32 cellular contexts compared by ENCODE assay signal in genomic region chr10:132071667-132072066, GRCh38. TPM values are rescaled to one million over a fixed set of nuclear protein-coding genes. Genes with fewer than 3 reads are reported as not detected.
A peak's percentile ranks its signal among the peaks of the same experiment; 100 is the strongest.
DNase-seq lines count a peak whose midpoint lies in the region; ATAC-seq, FAIRE-seq and TF ChIP-seq lines count a peak whose summit lies in the region.
"Had no signal": no experiment of that assay in that cellular context is flagged by ENCODE, and none has a peak within 500 bp of the region (broad histone marks: within the 10 kb centered on the region; RNA-seq: fewer than 3 reads in every experiment).

No MANE protein-coding gene starts in this region.

- ATAC-seq in K562, result no peak
- ATAC-seq: A549; CD8-positive, alpha-beta T cell had no signal

- H2AFZ ChIP-seq in K562 (ENCODE audit: low read depth, low read length), result no peak overlapping the region

- H3K36me3 ChIP-seq in HEK293 (ENCODE audit: control insufficient read depth in 2 of 2, insufficient read depth in 1 of 2, low read length in 2 of 2) (no peaks in the 10 kb centered on the region), K562 (ENCODE audit: control insufficient read depth, insufficient read depth, low read length) (no peaks in the 10 kb centered on the region)
- H3K36me3 ChIP-seq: BE2C; BLaER1; BLaER1 treated with 17β-estradiol and CSF1 and Interleukin-3, amounts not matched to agents 10 nM and 100 nM had no signal

- DNase-seq in K562 (ENCODE audit: extremely low read depth in 1 of 4, low spot score in 3 of 4) (no peak), SHP77 (lab: John Stamatoyannopoulos, UW) (no peak), iPS-NIHi11 (ENCODE audit: low spot score) (no peak)
- DNase-seq: 8988T; ACHN; AML-193; BE2C; C1 segment of cervical spinal cord; Caco-2; Calu3; CD4-positive, alpha-beta memory T cell; CD4-positive, alpha-beta T cell; CD4-positive, CD25-positive, alpha-beta regulatory T cell; CD8-positive, alpha-beta memory T cell; CD8-positive, alpha-beta T cell; COR-L47; DMS 273 treated with DMSO at 0.1 percent for 48 hours; DMS153; DMS53; DMS79; DMS79 treated with DMSO at 0.1 percent for 48 hours; DND-41; EL had no signal

- CTCF ChIA-PET in HEK293 (lab: Yijun Ruan, JAX), result interaction anchor here (0.5 to 0.7 kb wide), 2 partner anchors 47 to 591 kb away, joined by 3 to 5 read pairs; no protein-coding TSS in a partner anchor
- CTCF ChIA-PET in K562 (lab: Yijun Ruan, JAX; ENCODE audit: low intra/inter-chr PET ratio), result no interaction called here

- 0% methylated on average over 2 of the region's 3 CpGs for WGBS in K562 (ENCODE audit: insufficient coverage, low coverage, missing lambda C conversion rate)

- no peaks in the 10 kb centered on the region for H3K79me2 ChIP-seq in K562 (ENCODE audit: control insufficient read depth, insufficient read depth, low read length)

- H3K4me3 ChIP-seq in HEK293 (ENCODE audit: low read depth, low read length) (no peak overlapping the region), K562 (no peak overlapping the region)
- H3K4me3 ChIP-seq: A549; BLaER1; BLaER1 treated with 17β-estradiol and CSF1 and Interleukin-3, amounts not matched to agents 10 nM and 100 nM had no signal

- in situ Hi-C loops in K562 (cut with MboI), result no loop called here

- H3K9ac ChIP-seq in K562 (ENCODE audit: insufficient read depth in 1 of 2, low read depth in 2 of 2, low read length in 2 of 2), result no peak overlapping the region
- H3K9ac ChIP-seq: BLaER1; BLaER1 treated with 17β-estradiol and CSF1 and Interleukin-3, amounts not matched to agents 10 nM and 100 nM had no signal

- no peak for TF ChIP-seq POLR2A in K562 (conservative IDR thresholded peaks at IDR 0.05)

- TF ChIP-seq CTCF in HEK293 (tag by site-specific recombination; IDR thresholded peaks at IDR 0.05), result no peak
- no peak for TF ChIP-seq CTCF in K562 (IDR thresholded peaks at IDR 0.05 in 2 of 3, conservative IDR thresholded peaks at IDR 0.05 in 1 of 3; ENCODE audit: insufficient read depth in 2 of 3, low read depth in 1 of 3, low read length in 3 of 3)

- H3K9me1 ChIP-seq in K562 (ENCODE audit: control insufficient read depth, insufficient read depth, low read length), result no peaks in the 10 kb centered on the region

- H3K4me1 ChIP-seq in HEK293 (ENCODE audit: control insufficient read depth, insufficient read depth, low read length) (no peaks in the 10 kb centered on the region), K562 (replicated peaks in 1 of 2; ENCODE audit: control insufficient read depth in 2 of 2, insufficient read depth in 2 of 2, low read length in 2 of 2) (peaks cover 0 to 4% of the 10 kb centered on the region in 2 experiments; a peak in 2 of 5 replicates)
- H3K4me1 ChIP-seq: BE2C, Caco-2 had no signal

- POLR2A ChIA-PET in HEK293 (lab: Yijun Ruan, JAX) (no interaction called here), K562 (lab: Yijun Ruan, JAX) (interaction anchor here (0.6 kb wide), 1 partner anchor 10 kb away, joined by 3 read pairs; no protein-coding TSS in a partner anchor)

- no peaks in the 10 kb centered on the region for H4K20me1 ChIP-seq in K562 (replicated peaks; ENCODE audit: control insufficient read depth, insufficient read depth, low read length)
- H4K20me1 ChIP-seq: BLaER1; BLaER1 treated with 17β-estradiol and CSF1 and Interleukin-3, amounts not matched to agents 10 nM and 100 nM had no signal

- no peak overlapping the region for H3K4me2 ChIP-seq in K562 (ENCODE audit: insufficient read depth, low read length)
- H3K4me2 ChIP-seq: A549; BLaER1; BLaER1 treated with 17β-estradiol and CSF1 and Interleukin-3, amounts not matched to agents 10 nM and 100 nM had no signal

- no peak for TF ChIP-seq RAD21 in K562 (CRISPR knock-in tag; conservative IDR thresholded peaks at IDR 0.05 in 1 of 2, IDR thresholded peaks at IDR 0.05 in 1 of 2)

- H3K27ac ChIP-seq in HEK293 (ENCODE audit: extremely low read depth, low read depth, low read length), result no peak overlapping the region
- no peak overlapping the region for H3K27ac ChIP-seq in K562 (ENCODE audit: extremely low read depth, low read depth, low read length)
- H3K27ac ChIP-seq: 22Rv1; A549; BLaER1; BLaER1 treated with 17β-estradiol and CSF1 and Interleukin-3, amounts not matched to agents 10 nM and 100 nM; C4-2B had no signal

- no peak for TF ChIP-seq EP300 in K562 (IDR thresholded peaks at IDR 0.05; ENCODE audit: low read length)

- no TSS peak for BruUV-seq in K562 (replicated peaks; lab: Mats Ljungman, UMichigan)

- H3K27me3 ChIP-seq in K562 (ENCODE audit: control insufficient read depth in 2 of 2, insufficient read depth in 2 of 2, low read length in 2 of 2), result peaks cover 4 to 44% of the 10 kb centered on the region in 2 experiments
- H3K27me3 ChIP-seq: BE2C had no signal

- intact Hi-C loops in K562 (cut with micrococcal nuclease), result no loop called here

- no peaks in the 10 kb centered on the region for H3K9me3 ChIP-seq in HEK293 (ENCODE audit: control insufficient read depth, insufficient read depth, low read depth, low read length)
- H3K9me3 ChIP-seq in K562 (replicated peaks; ENCODE audit: control insufficient read depth, insufficient read depth, low read depth, low read length), result no peaks in the 10 kb centered on the region
- H3K9me3 ChIP-seq: A549, BE2C, Caco-2 had no signal

- FAIRE-seq in K562 (lab: Jason Lieb, UNC), result no peak
- FAIRE-seq: A204.1, A549, D721Med had no signal

TF ChIP-seq in HEK293, 187 proteins besides CTCF, POLR2A, EP300 and RAD21:
- TF ChIP-seq ZNF366 (tag by site-specific recombination; conservative IDR thresholded peaks at IDR 0.05) (peak; percentile 72), PRDM1 (tag by site-specific recombination; IDR thresholded peaks at IDR 0.05) (peak; percentile 94), ZNF426 (tag by site-specific recombination; IDR thresholded peaks at IDR 0.05) (no peak)

TF ChIP-seq in K562, 482 proteins besides CTCF, POLR2A, EP300 and RAD21:
- TF ChIP-seq ZNF512 (tag; IDR thresholded peaks at IDR 0.05) (peak; percentile 88), ZNF282 (CRISPR knock-in tag; IDR thresholded peaks at IDR 0.05) (no peak)

RNA-seq across cellular contexts. Expression of gene JAKMIP3, which starts 5.9 kb away (rescaled TPM):
- 0.12 TPM in 1 of 2 replicates, not detected in the other for total RNA-seq in K562 (2011; cell fraction: chromatin; rRNA removed; ENCODE audit: low replicate concordance)
- total RNA-seq in K562 (2011; cell fraction: nucleolus; rRNA removed), result under 0.01 TPM in 1 of 2 replicates, not detected in the other
- total RNA-seq in K562 (2011; cell fraction: nucleoplasm; rRNA removed), result 0.15 TPM in 1 of 2 replicates, not detected in the other
- total RNA-seq in K562 (2014; rRNA removed), result not detected in 2 replicates
- not detected in 2 replicates for total RNA-seq in K562 (2014; rRNA removed; fragmentation: Illumina TruSeq; extraction: Trizol)
- total RNA-seq in K562 (2015; rRNA removed; fragmentation: Illumina TruSeq; extraction: Trizol), result 0.04 TPM in 1 of 2 replicates, not detected in the other
- total RNA-seq in K562 (2021), result not detected in 2 replicates
- polyA plus RNA-seq in K562 (2011; rRNA removed), result 0.01 TPM in 1 of 2 replicates, not detected in the other
- not detected in 2 replicates for polyA plus RNA-seq in K562 (2011; cell fraction: cytosol; rRNA removed)
- 0.03 TPM in 1 of 2 replicates, not detected in the other for polyA plus RNA-seq in K562 (2011; cell fraction: nucleus; rRNA removed)
- polyA plus RNA-seq in K562 (2012), result 0.04 and 1.4 TPM in 2 replicates
- not detected in 2 replicates for polyA plus RNA-seq in K562 (2014; fragmentation: Illumina TruSeq; extraction: Trizol)
- not detected for polyA plus RNA-seq in K562 (2014; fragmentation: Nextera tagmentation; extraction: Ambion mirVana)
- polyA plus RNA-seq in K562 (2014; rRNA removed), result 0.01 TPM in 1 of 2 replicates, not detected in the other
- polyA minus RNA-seq in K562 (2011; rRNA and poly(A)+ RNA removed), result not detected in 2 replicates
- not detected in 2 replicates for polyA minus RNA-seq in K562 (2011; cell fraction: cytosol; rRNA and poly(A)+ RNA removed)
- under 0.01 TPM in 1 of 2 replicates, not detected in the other for polyA minus RNA-seq in K562 (2011; cell fraction: nucleus; rRNA and poly(A)+ RNA removed)
- polyA plus RNA-seq: CD14-positive monocyte; CD4-positive, CD25-positive, alpha-beta regulatory T cell; CD8-positive, alpha-beta memory T cell had no signal
